In genomic region chr2:71330585-71331330, GRCh38 we compare ENCODE assay signal across 7 cellular contexts. TPM values are rescaled to one million over a fixed set of nuclear protein-coding genes. Genes with fewer than 3 reads are reported as not detected.
DNase-seq lines count a peak whose midpoint lies in the region; TF ChIP-seq lines count a peak whose summit lies in the region.

No MANE protein-coding gene starts in this region.

- H3K4me2 ChIP-seq in H9 (ENCODE audit: insufficient read depth, insufficient read length, low read length) (no peak overlapping the region), smooth muscle cell (peak overlapping the region; percentile 76)

- no peaks in the 10 kb centered on the region for H3K79me1 ChIP-seq in H9 (ENCODE audit: insufficient read depth, low read depth, low read length, poor library complexity, severe bottlenecking)

- H3K56ac ChIP-seq in H9 (ENCODE audit: insufficient read length, low read depth, low read length) = no peak overlapping the region

- H3K27ac ChIP-seq in H9 (ENCODE audit: insufficient read length, low read depth, low read length) (no peak overlapping the region), SJSA1 (no peak overlapping the region), smooth muscle cell (ENCODE audit: low read depth) (no peak overlapping the region)

- peak overlapping the region in 1 of 3 experiments; percentile 95; a peak in 1 of 7 replicates for H3K27ac Mint-ChIP-seq in H9

- H2BK120ac ChIP-seq in H9 (ENCODE audit: low read depth, low read length, poor library complexity, severe bottlenecking) = no peak overlapping the region

- no peak overlapping the region for H2AK5ac ChIP-seq in H9 (ENCODE audit: insufficient read length, low read length)

- H3K9me3 Mint-ChIP-seq in H9 = no peaks in the 10 kb centered on the region

- H2BK15ac ChIP-seq in H9 (ENCODE audit: low read depth, low read length) = no peak overlapping the region

- H4K20me1 ChIP-seq in H9 (ENCODE audit: control insufficient read depth, insufficient read depth, insufficient read length) (no peaks in the 10 kb centered on the region), smooth muscle cell (ENCODE audit: low read depth) (peaks cover 34% of the 10 kb centered on the region)

- TF ChIP-seq CTCF in H9 (conservative IDR thresholded peaks at IDR 0.05) (no peak), epithelial cell of proximal tubule (conservative IDR thresholded peaks at IDR 0.05; ENCODE audit: low read depth, low read length) (no peak), smooth muscle cell (IDR thresholded peaks at IDR 0.05; ENCODE audit: borderline replicate concordance, insufficient read depth, poor library complexity, severe bottlenecking) (no peak)

- H2AFZ ChIP-seq in H9 (ENCODE audit: low read length) (no peak overlapping the region), smooth muscle cell (ENCODE audit: low read depth) (no peak overlapping the region)

- H2BK5ac ChIP-seq in H9 (ENCODE audit: insufficient read length, low read length) = no peak overlapping the region

- H3K4me3 ChIP-seq in SJSA1 (peak overlapping the region; percentile 84), epithelial cell of proximal tubule (ENCODE audit: low read depth, low read length) (peak overlapping the region; percentile 39), smooth muscle cell (peak overlapping the region; percentile 88)

- H3K23me2 ChIP-seq in H9 (ENCODE audit: insufficient read length, low read depth, low read length, poor library complexity, severe bottlenecking) = peaks cover 3% of the 10 kb centered on the region

- no peak overlapping the region for H2BK20ac ChIP-seq in H9 (ENCODE audit: low read depth, low read length, poor library complexity, severe bottlenecking)

- no peaks in the 10 kb centered on the region for H3K9me3 ChIP-seq in H9 (ENCODE audit: control insufficient read depth, low read depth, low read length)
- H3K9me3 ChIP-seq in SJSA1 (replicated peaks) = 0 out of 2 replicates have a peak, but pooled peaks cover 4% of the 10 kb centered on the region
- no peaks in the 10 kb centered on the region for H3K9me3 ChIP-seq in smooth muscle cell (replicated peaks; ENCODE audit: low read depth)

- no CpG with 5 or more reads among the region's 14 CpGs for WGBS in H9 (ENCODE audit: extremely low coverage, insufficient read length, low lambda C conversion rate)
- 64% methylated on average over 14 of the region's 14 CpGs for WGBS in smooth muscle cell (ENCODE audit: low lambda C conversion rate)

- no peak overlapping the region for H2BK12ac ChIP-seq in H9 (ENCODE audit: insufficient read length, low read depth, low read length)

- no peaks in the 10 kb centered on the region for H3K27me3 Mint-ChIP-seq in H9 (ENCODE audit: low read depth)

- peaks cover 23% of the 10 kb centered on the region for H3K79me2 ChIP-seq in H9 (ENCODE audit: insufficient read depth, low read length)
- H3K79me2 ChIP-seq in smooth muscle cell (ENCODE audit: low read depth) = peaks cover 41% of the 10 kb centered on the region

- H3K4me1 ChIP-seq in H9 (ENCODE audit: insufficient read depth, low read length) (peaks cover 3% of the 10 kb centered on the region; the same call in 1 of the 2 replicates), SJSA1 (replicated peaks) (peaks cover 12% of the 10 kb centered on the region; the same call in 1 of the 2 replicates), smooth muscle cell (ENCODE audit: low read depth) (peaks cover 16% of the 10 kb centered on the region)

- DNase-seq in H9 (no peak), SJSA1 (ENCODE audit: low read depth in 1 of 2, low spot score in 2 of 2) (no peak), epithelial cell of proximal tubule (ENCODE audit: low read depth) (no peak), smooth muscle cell (lab: John Stamatoyannopoulos, UW; ENCODE audit: unreplicated experiment) (no peak), NOMO-1 (lab: John Stamatoyannopoulos, UW; ENCODE audit: unreplicated experiment in 2 of 2) (no peak), HuH-7.5 (ENCODE audit: low spot score) (no peak), CD1c-positive myeloid dendritic cell (ENCODE audit: extremely low spot score) (no peak)

- H3K14ac ChIP-seq in H9 (ENCODE audit: insufficient read depth, low read length) = no peak overlapping the region

- peak overlapping the region; percentile 97 to 100 for H3K4me3 Mint-ChIP-seq in H9

- H3K23ac ChIP-seq in H9 (ENCODE audit: insufficient read length, low read depth, low read length) = no peak overlapping the region

- no peak overlapping the region for H4K5ac ChIP-seq in H9 (ENCODE audit: insufficient read length, low read depth, low read length)

- H3K9ac ChIP-seq in H9 (ENCODE audit: extremely low read depth, insufficient read length, low read length) (no peak overlapping the region), smooth muscle cell (ENCODE audit: low read depth) (no peak overlapping the region)

- no peak overlapping the region for H3T11ph ChIP-seq in H9 (ENCODE audit: low read length)

- H3K4ac ChIP-seq in H9 (ENCODE audit: low read depth, low read length) = no peak overlapping the region

- H3K27me3 ChIP-seq in H9 (ENCODE audit: insufficient read depth, low read length) (no peaks in the 10 kb centered on the region), SJSA1 (replicated peaks) (no peaks in the 10 kb centered on the region), smooth muscle cell (ENCODE audit: low read depth) (no peaks in the 10 kb centered on the region)

- H4K91ac ChIP-seq in H9 (ENCODE audit: insufficient read length, low read depth, low read length) = no peak overlapping the region

- no peak overlapping the region for H4K8ac ChIP-seq in H9 (replicated peaks; ENCODE audit: insufficient read length, low read depth, low read length)

- H3F3A ChIP-seq in smooth muscle cell (ENCODE audit: low read depth) = no peaks in the 10 kb centered on the region

- H3K36me3 Mint-ChIP-seq in H9 (ENCODE audit: insufficient read depth in 1 of 3, low read depth in 3 of 3) = peaks cover 3 to 17% (median 16%) of the 10 kb centered on the region in 3 experiments

- H3K36me3 ChIP-seq in SJSA1 = peaks cover 20% of the 10 kb centered on the region
- H3K36me3 ChIP-seq in smooth muscle cell (ENCODE audit: low read depth) = no peaks in the 10 kb centered on the region

- no peak overlapping the region for H3K18ac ChIP-seq in H9 (ENCODE audit: insufficient read length, low read depth, low read length)

- H3K4me1 Mint-ChIP-seq in H9 = peaks cover 21 to 31% of the 10 kb centered on the region in 2 experiments

RNA-seq across cellular contexts. Expression of gene ZNF638, which starts 0.8 kb away (rescaled TPM):
- total RNA-seq in H9 (2021) (141 and 146 TPM in 2 replicates), epithelial cell of proximal tubule (67.7 and 69.0 TPM in 2 replicates), smooth muscle cell (146 and 159 TPM in 2 replicates)
- 98.4 and 99.7 TPM in 2 replicates for total RNA-seq in SJSA1 (2014; rRNA removed; shearing (Covaris generic))
- polyA plus RNA-seq in smooth muscle cell = 39.6 and 44.8 TPM in 2 replicates
